8 cellular contexts compared by ENCODE assay signal in genomic region chr1:8815582-8816285, GRCh38. TPM values are rescaled to one million over a fixed set of nuclear protein-coding genes. Genes with fewer than 3 reads are reported as not detected.
A peak's percentile ranks its signal among the peaks of the same experiment; 100 is the strongest.
DNase-seq lines count a peak whose midpoint lies in the region; ATAC-seq and TF ChIP-seq lines count a peak whose summit lies in the region.

No MANE protein-coding gene starts in this region.

- H3K4me2 ChIP-seq in KMS-11: peak overlapping the region; percentile 59; the same call in 1 of the 2 replicates

- peaks cover 0 to 10% (median 0%) of the 10 kb centered on the region in 3 donors for H3K36me3 Mint-ChIP-seq in CD8-positive, alpha-beta memory T cell
- H3K36me3 Mint-ChIP-seq in activated naive CD8-positive, alpha-beta T cell treated with anti-CD3 and anti-CD28 coated beads, Interleukin-2, amount 10 ng/mL, durations not matched to agents 7 days and 5 days: no peaks in the 10 kb centered on the region

- H3K36me3 ChIP-seq in CD8-positive, alpha-beta memory T cell (ENCODE audit: insufficient read depth, low read length): no peaks in the 10 kb centered on the region
- no peaks in the 10 kb centered on the region for H3K36me3 ChIP-seq in KMS-11 (ENCODE audit: insufficient read depth)
- no peaks in the 10 kb centered on the region for H3K36me3 ChIP-seq in iPS-20b (ENCODE audit: insufficient read depth, low read depth, low read length)
- H3K36me3 ChIP-seq in spleen: no peaks in the 10 kb centered on the region

- H3K4me3 ChIP-seq in CD8-positive, alpha-beta memory T cell (ENCODE audit: low read length): peak overlapping the region; percentile 80
- H3K4me3 ChIP-seq in KMS-11 (IDR thresholded peaks at IDR 0.05; ENCODE audit: insufficient read depth, low read depth, low read length) (no peak overlapping the region), iPS-20b (ENCODE audit: low read length) (peak overlapping the region; percentile 98), spleen (peak overlapping the region in 7 of 8 donors; percentile 69 to 81 (median 77))

- no peak for TF ChIP-seq POLR2A in spleen (IDR thresholded peaks at IDR 0.05)

- POLR2A ChIA-PET in CD8-positive, alpha-beta memory T cell (lab: Charles Lee): interaction anchor here (0.6 kb wide), 1 partner anchor 733 kb away, joined by 3 read pairs; no protein-coding TSS in a partner anchor
- POLR2A ChIA-PET in activated naive CD8-positive, alpha-beta T cell treated with anti-CD3 and anti-CD28 coated beads, Interleukin-2, amount 10 ng/mL, durations not matched to agents 7 days and 5 days (lab: Charles Lee): no interaction called here

- H2AFZ ChIP-seq in KMS-11 (ENCODE audit: low read depth): no peak overlapping the region

- H3K9ac ChIP-seq in KMS-11 (no peak overlapping the region), iPS-20b (ENCODE audit: low read depth, low read length) (peak overlapping the region; percentile 97; the same call in 1 of the 2 replicates)

- no peaks in the 10 kb centered on the region for H3K9me3 ChIP-seq in CD8-positive, alpha-beta memory T cell (ENCODE audit: low read length)
- H3K9me3 ChIP-seq in iPS-20b (ENCODE audit: insufficient read depth, low read depth, low read length): no peaks in the 10 kb centered on the region
- H3K9me3 ChIP-seq in spleen: no peaks in the 10 kb centered on the region

- H3K27ac ChIP-seq in CD8-positive, alpha-beta memory T cell (ENCODE audit: low read depth, low read length): peak overlapping the region; percentile 93
- H3K27ac ChIP-seq in KMS-11: no peak overlapping the region
- no peak overlapping the region for H3K27ac ChIP-seq in iPS-20b (ENCODE audit: low read length)
- H3K27ac ChIP-seq in spleen: peak overlapping the region in 7 of 8 donors; percentile 93 to 99 (median 96)

- no peaks in the 10 kb centered on the region; the same call in 1 of the 2 replicates for H4K20me1 ChIP-seq in KMS-11 (ENCODE audit: insufficient read depth)

- no peaks in the 10 kb centered on the region for H3K79me2 ChIP-seq in KMS-11 (ENCODE audit: insufficient read depth, low read depth)

- intact Hi-C loops in spleen (cut with DNase I; ENCODE audit: low total_unique reads): no loop called here

- peaks cover 3 to 6% of the 10 kb centered on the region in 2 donors for H3K27me3 Mint-ChIP-seq in CD8-positive, alpha-beta memory T cell
- peaks cover 15% of the 10 kb centered on the region for H3K27me3 Mint-ChIP-seq in activated naive CD8-positive, alpha-beta T cell treated with anti-CD3 and anti-CD28 coated beads, Interleukin-2, amount 10 ng/mL, durations not matched to agents 7 days and 5 days

- H3K4me3 Mint-ChIP-seq in CD8-positive, alpha-beta memory T cell: peak overlapping the region; percentile 86 to 98 (median 91)
- H3K4me3 Mint-ChIP-seq in activated naive CD8-positive, alpha-beta T cell treated with anti-CD3 and anti-CD28 coated beads, Interleukin-2, amount 10 ng/mL, durations not matched to agents 7 days and 5 days: peak overlapping the region; percentile 90

- WGBS in spleen, 5 donors: 7 to 16% (median 11%) methylated on average over 5 of the region's 5 CpGs

- ATAC-seq in activated naive CD8-positive, alpha-beta T cell treated with anti-CD3 and anti-CD28 coated beads, Interleukin-2, amount 10 ng/mL, durations not matched to agents 7 days and 5 days (ENCODE audit: low read depth): no peak
- no peak for ATAC-seq in GM19455 (IDR thresholded peaks at IDR 0.05; ENCODE audit: unreplicated experiment)
- ATAC-seq in HG02763 (IDR thresholded peaks at IDR 0.05; ENCODE audit: unreplicated experiment): no peak

- peaks cover 40 to 58% (median 48%) of the 10 kb centered on the region in 3 donors for H3K4me1 Mint-ChIP-seq in CD8-positive, alpha-beta memory T cell
- H3K4me1 Mint-ChIP-seq in activated naive CD8-positive, alpha-beta T cell treated with anti-CD3 and anti-CD28 coated beads, Interleukin-2, amount 10 ng/mL, durations not matched to agents 7 days and 5 days: peaks cover 29% of the 10 kb centered on the region

- peak in 1 of 5 donors; percentile 14 for DNase-seq in CD8-positive, alpha-beta memory T cell
- DNase-seq in activated naive CD8-positive, alpha-beta T cell treated with anti-CD3 and anti-CD28 coated beads, Interleukin-2, amount 10 ng/mL, durations not matched to agents 7 days and 5 days: no peak
- DNase-seq in spleen: no peak
- no peak for DNase-seq in NCI-H524 treated with DMSO at 0.1 percent for 48 hours (lab: John Stamatoyannopoulos, UW)

- H3K27ac Mint-ChIP-seq in CD8-positive, alpha-beta memory T cell: peak overlapping the region; percentile 37 to 100 (median 96)
- H3K27ac Mint-ChIP-seq in activated naive CD8-positive, alpha-beta T cell treated with anti-CD3 and anti-CD28 coated beads, Interleukin-2, amount 10 ng/mL, durations not matched to agents 7 days and 5 days: peak overlapping the region; percentile 21

- H3K4me1 ChIP-seq in CD8-positive, alpha-beta memory T cell (ENCODE audit: insufficient read depth, low read length): peaks cover 26% of the 10 kb centered on the region
- H3K4me1 ChIP-seq in KMS-11 (ENCODE audit: low read depth, poor library complexity, severe bottlenecking) (peaks cover 25% of the 10 kb centered on the region), iPS-20b (ENCODE audit: insufficient read depth, low read length) (peaks cover 26% of the 10 kb centered on the region), spleen (peaks cover 17 to 77% (median 57%) of the 10 kb centered on the region in 6 donors)

- CTCF ChIA-PET in CD8-positive, alpha-beta memory T cell (lab: Charles Lee): interaction anchor here (0.6 to 1.6 kb wide), 3 partner anchors 33 to 155 kb away, joined by 3 to 4 read pairs (median 3); no protein-coding TSS in a partner anchor

- no peaks in the 10 kb centered on the region for H3K9me3 Mint-ChIP-seq in CD8-positive, alpha-beta memory T cell
- no peaks in the 10 kb centered on the region for H3K9me3 Mint-ChIP-seq in activated naive CD8-positive, alpha-beta T cell treated with anti-CD3 and anti-CD28 coated beads, Interleukin-2, amount 10 ng/mL, durations not matched to agents 7 days and 5 days

- no peaks in the 10 kb centered on the region for H3K27me3 ChIP-seq in CD8-positive, alpha-beta memory T cell (ENCODE audit: insufficient read depth, low read length, poor library complexity, severe bottlenecking)
- H3K27me3 ChIP-seq in KMS-11 (ENCODE audit: insufficient read depth, low read depth): peaks cover 5% of the 10 kb centered on the region; the same call in 1 of the 2 replicates
- no peaks in the 10 kb centered on the region for H3K27me3 ChIP-seq in iPS-20b (ENCODE audit: insufficient read depth, low read length)
- no peaks in the 10 kb centered on the region for H3K27me3 ChIP-seq in spleen (replicated peaks in 1 of 7)

- TF ChIP-seq CTCF in KMS-11 (conservative IDR thresholded peaks at IDR 0.05; ENCODE audit: low read depth, low read length): no peak
- no peak for TF ChIP-seq CTCF in spleen (IDR thresholded peaks at IDR 0.05 in 8 of 11, conservative IDR thresholded peaks at IDR 0.05 in 3 of 11)

RNA-seq across cellular contexts. Expression of gene RERE, which starts 1.7 kb away (rescaled TPM):
- 10 to 100 TPM; 37.9 to 39.2 TPM for total RNA-seq in CD8-positive, alpha-beta memory T cell
- polyA plus RNA-seq in CD8-positive, alpha-beta memory T cell: 10.9 TPM
- 10 to 100 TPM; 64.4 to 68.7 TPM for total RNA-seq in activated naive CD8-positive, alpha-beta T cell treated with anti-CD3 and anti-CD28 coated beads, Interleukin-2, amount 10 ng/mL, durations not matched to agents 7 days and 5 days
- total RNA-seq in spleen: 100 to 1,000 TPM in 6 of 7 donors, 10 to 100 TPM in 1; 86.8 to 149 (median 130) TPM
- 10 to 100 TPM; 10.3 to 28.4 (median 16.2) TPM for polyA plus RNA-seq in spleen

Comparison
In these comparisons a context has a peak if more than half of its experiments do, and no peak if none do; other contexts are left out.
1. H3K27ac ChIP-seq: peak in CD8-positive, alpha-beta memory T cell (single experiment) and spleen (7 of 8); none in KMS-11 (single experiment) and iPS-20b (single experiment).